9 cellular contexts compared by ENCODE assay signal in genomic region chr10:17586741-17587720, GRCh38. TPM values are rescaled to one million over a fixed set of nuclear protein-coding genes. Genes with fewer than 3 reads are reported as not detected.
DNase-seq lines count a peak whose midpoint lies in the region; ATAC-seq and TF ChIP-seq lines count a peak whose summit lies in the region.
"Had no signal": no experiment of that assay in that cellular context is flagged by ENCODE, and none has a peak within 500 bp of the region (broad histone marks: within the 10 kb centered on the region; RNA-seq: fewer than 3 reads in every experiment).

No MANE protein-coding gene starts in this region.

- peaks cover 0 to 4% (median 0%) of the 10 kb centered on the region in 11 experiments; a peak in 2 of 22 replicates for H3K9me3 ChIP-seq in BLaER1 treated with 17β-estradiol and CSF1 and Interleukin-3, amounts not matched to agents 10 nM and 100 nM (replicated peaks in 1 of 11)
- H3K9me3 ChIP-seq in gastrocnemius medialis = no peaks in the 10 kb centered on the region

- intact Hi-C loops in gastrocnemius medialis (cut with DNase I; ENCODE audit: low total_unique reads) = no loop called here

- peak; percentile 63 for ATAC-seq in GM19351 (IDR thresholded peaks at IDR 0.05; ENCODE audit: unreplicated experiment)
- ATAC-seq in HG03460 (IDR thresholded peaks at IDR 0.05; ENCODE audit: unreplicated experiment) = peak; percentile 70
- ATAC-seq in gastrocnemius medialis = no peak

- H3K36me3 ChIP-seq in BLaER1 treated with 17β-estradiol and CSF1 and Interleukin-3, amounts not matched to agents 10 nM and 100 nM = peaks cover 0 to 30% (median 20%) of the 10 kb centered on the region in 11 experiments; a peak in 17 of 22 replicates
- H3K36me3 ChIP-seq in gastrocnemius medialis = no peaks in the 10 kb centered on the region

- TF ChIP-seq POLR2A in gastrocnemius medialis (IDR thresholded peaks at IDR 0.05) = no peak

- peak overlapping the region in 6 of 10 experiments; percentile 12 to 54 (median 22); a peak in 6 of 20 replicates for H3K4me3 ChIP-seq in BLaER1 treated with 17β-estradiol and CSF1 and Interleukin-3, amounts not matched to agents 10 nM and 100 nM
- no peak overlapping the region for H3K4me3 ChIP-seq in choroid plexus epithelial cell (ENCODE audit: low read depth, low read length)
- no peak overlapping the region for H3K4me3 ChIP-seq in gastrocnemius medialis

- DNase-seq in choroid plexus epithelial cell (ENCODE audit: low read depth) (peak; percentile 52), mesenteric fat pad (ENCODE audit: low spot score) (no peak), gastrocnemius medialis (no peak)
- no peak for DNase-seq in stimulated activated CD4-positive, alpha-beta T cell treated with anti-CD3 and anti-CD28 coated beads, Interleukin-4, amount 100 ng/mL, for 4 hours
- no peak for DNase-seq in activated T-cell treated with anti-CD3 and anti-CD28 coated beads, Interleukin-2, amount 50 U/mL, for 1 hour
- DNase-seq: NCI-H526 had no signal

- peak overlapping the region in 8 of 11 experiments; percentile 47 to 72 (median 56); a peak in 16 of 22 replicates for H3K27ac ChIP-seq in BLaER1 treated with 17β-estradiol and CSF1 and Interleukin-3, amounts not matched to agents 10 nM and 100 nM
- H3K27ac ChIP-seq in gastrocnemius medialis = no peak overlapping the region

- no peaks in the 10 kb centered on the region for H4K20me1 ChIP-seq in BLaER1 treated with 17β-estradiol and CSF1 and Interleukin-3, amounts not matched to agents 10 nM and 100 nM

- TF ChIP-seq CTCF in choroid plexus epithelial cell (conservative IDR thresholded peaks at IDR 0.05; ENCODE audit: low read depth, low read length) = no peak
- TF ChIP-seq CTCF in gastrocnemius medialis (IDR thresholded peaks at IDR 0.05 in 4 of 5, conservative IDR thresholded peaks at IDR 0.05 in 1 of 5) = no peak

- no peaks in the 10 kb centered on the region for H3K27me3 ChIP-seq in BLaER1 treated with 17β-estradiol and CSF1 and Interleukin-3, amounts not matched to agents 10 nM and 100 nM
- H3K27me3 ChIP-seq in gastrocnemius medialis = no peaks in the 10 kb centered on the region

- peak overlapping the region; percentile 70 to 88 (median 75) for H3K4me2 ChIP-seq in BLaER1 treated with 17β-estradiol and CSF1 and Interleukin-3, amounts not matched to agents 10 nM and 100 nM

- in situ Hi-C loops in gastrocnemius medialis (cut with MboI; ENCODE audit: low sequenced_read_pairs in 4 of 4) = no loop called here

- H3K9ac ChIP-seq in BLaER1 treated with 17β-estradiol and CSF1 and Interleukin-3, amounts not matched to agents 10 nM and 100 nM = peak overlapping the region in 10 of 11 experiments; percentile 16 to 64 (median 48); a peak in 13 of 22 replicates

- peaks cover 27 to 66% (median 37%) of the 10 kb centered on the region in 10 experiments for H3K4me1 ChIP-seq in BLaER1 treated with 17β-estradiol and CSF1 and Interleukin-3, amounts not matched to agents 10 nM and 100 nM
- peaks cover 8 to 12% of the 10 kb centered on the region in 2 donors for H3K4me1 ChIP-seq in gastrocnemius medialis

RNA-seq across cellular contexts. Expression of gene HACD1, which starts 30.1 kb away (rescaled TPM):
- total RNA-seq in mesenteric fat pad (18.0 TPM), gastrocnemius medialis (10 to 100 TPM; 16.5 to 73.4 (median 44.3) TPM)

RNA-seq across cellular contexts. Expression of gene STAM, which starts 56.9 kb away (rescaled TPM):
- total RNA-seq in mesenteric fat pad = 26.5 TPM
- total RNA-seq in gastrocnemius medialis = 10 to 100 TPM; 28.6 to 52.0 (median 35.2) TPM

Comparison
In these comparisons a context has a peak if more than half of its experiments do, and no peak if none do; other contexts are left out.
1. H3K27ac ChIP-seq: peak in BLaER1 treated with 17β-estradiol and CSF1 and Interleukin-3, amounts not matched to agents 10 nM and 100 nM (8 of 11); none in gastrocnemius medialis (0 of 4).
2. H3K4me3 ChIP-seq: peak in BLaER1 treated with 17β-estradiol and CSF1 and Interleukin-3, amounts not matched to agents 10 nM and 100 nM (6 of 10); none in choroid plexus epithelial cell (single experiment) and gastrocnemius medialis (0 of 4).
3. ATAC-seq: peak in GM19351 (single experiment) and HG03460 (single experiment); none in gastrocnemius medialis (0 of 2).